Comparison of ENCODE assay signal across 18 cellular contexts in genomic region chr3:129664040-129664646, GRCh38. TPM values are rescaled to one million over a fixed set of nuclear protein-coding genes. Genes with fewer than 3 reads are reported as not detected.
DNase-seq lines count a peak whose midpoint lies in the region; ATAC-seq and TF ChIP-seq lines count a peak whose summit lies in the region.
"Had no signal": no experiment of that assay in that cellular context is flagged by ENCODE, and none has a peak within 500 bp of the region (broad histone marks: within the 10 kb centered on the region; RNA-seq: fewer than 3 reads in every experiment).

No MANE protein-coding gene starts in this region.

- H3K27ac ChIP-seq in endodermal cell (ENCODE audit: low read depth, low read length), result no peak overlapping the region
- H3K27ac ChIP-seq in neural progenitor cell, result peak overlapping the region; percentile 90
- H3K27ac ChIP-seq: esophagus muscularis mucosa, upper lobe of right lung had no signal

- H3K4me1 Mint-ChIP-seq in endodermal cell, result peaks cover 35% of the 10 kb centered on the region
- peaks cover 23% of the 10 kb centered on the region for H3K4me1 Mint-ChIP-seq in neural progenitor cell
- H3K4me1 Mint-ChIP-seq in activated CD4-positive, alpha-beta memory T cell treated with anti-CD3 and anti-CD28 coated beads for 36 hours (ENCODE audit: low read depth), result no peaks in the 10 kb centered on the region

- H3K36me3 ChIP-seq in endodermal cell (ENCODE audit: control insufficient read depth, insufficient read depth, low read length) (peaks cover 7% of the 10 kb centered on the region), neural progenitor cell (no peaks in the 10 kb centered on the region), MG63 (no peaks in the 10 kb centered on the region)
- H3K36me3 ChIP-seq: esophagus muscularis mucosa, pancreas, upper lobe of right lung had no signal

- H3K27me3 Mint-ChIP-seq in endodermal cell (ENCODE audit: insufficient read depth) (no peaks in the 10 kb centered on the region), neural progenitor cell (ENCODE audit: insufficient read depth, low read depth) (no peaks in the 10 kb centered on the region)
- H3K27me3 Mint-ChIP-seq in activated CD4-positive, alpha-beta memory T cell treated with anti-CD3 and anti-CD28 coated beads for 36 hours, result no peaks in the 10 kb centered on the region
- H3K27me3 Mint-ChIP-seq: activated naive CD4-positive, alpha-beta T cell treated with anti-CD3 and anti-CD28 coated beads, Interleukin-2, amount 50 U/mL, for 24 hours; central memory CD8-positive, alpha-beta T cell had no signal

- H3K27ac Mint-ChIP-seq in endodermal cell, result peak overlapping the region; percentile 14
- H3K27ac Mint-ChIP-seq in neural progenitor cell, result no peak overlapping the region
- H3K27ac Mint-ChIP-seq in activated CD4-positive, alpha-beta memory T cell treated with anti-CD3 and anti-CD28 coated beads for 36 hours, result no peak overlapping the region
- H3K27ac Mint-ChIP-seq: activated naive CD4-positive, alpha-beta T cell treated with anti-CD3 and anti-CD28 coated beads, Interleukin-2, amount 50 U/mL, for 24 hours had no signal

- POLR2A ChIA-PET in activated CD4-positive, alpha-beta memory T cell treated with anti-CD3 and anti-CD28 coated beads for 36 hours (lab: Charles Lee), result interaction anchor here (1.0 kb wide), 1 partner anchor 9 kb away, joined by 3 read pairs; no protein-coding TSS in a partner anchor

- peak overlapping the region; percentile 63 for H3K4me2 ChIP-seq in neural progenitor cell

- no peaks in the 10 kb centered on the region for H3K9me3 Mint-ChIP-seq in endodermal cell
- H3K9me3 Mint-ChIP-seq in neural progenitor cell, result no peaks in the 10 kb centered on the region
- H3K9me3 Mint-ChIP-seq in activated CD4-positive, alpha-beta memory T cell treated with anti-CD3 and anti-CD28 coated beads for 36 hours, result no peaks in the 10 kb centered on the region
- H3K9me3 Mint-ChIP-seq: activated naive CD4-positive, alpha-beta T cell treated with anti-CD3 and anti-CD28 coated beads, Interleukin-2, amount 50 U/mL, for 24 hours; central memory CD8-positive, alpha-beta T cell; WTC11 had no signal

- H3F3A ChIP-seq in neural progenitor cell (ENCODE audit: low read depth), result peaks cover 37% of the 10 kb centered on the region

- H3K79me2 ChIP-seq in neural progenitor cell (ENCODE audit: low read depth), result peaks cover 98% of the 10 kb centered on the region

- H3K4me3 Mint-ChIP-seq in endodermal cell, result no peak overlapping the region
- no peak overlapping the region for H3K4me3 Mint-ChIP-seq in neural progenitor cell
- H3K4me3 Mint-ChIP-seq in activated CD4-positive, alpha-beta memory T cell treated with anti-CD3 and anti-CD28 coated beads for 36 hours, result no peak overlapping the region
- H3K4me3 Mint-ChIP-seq: activated naive CD4-positive, alpha-beta T cell treated with anti-CD3 and anti-CD28 coated beads, Interleukin-2, amount 50 U/mL, for 24 hours; central memory CD8-positive, alpha-beta T cell; WTC11 had no signal

- peak; percentile 29 for DNase-seq in AG20443 (ENCODE audit: low spot score)
- peak; percentile 64 for DNase-seq in NCI-H82 treated with DMSO at 0.1 percent for 48 hours (lab: John Stamatoyannopoulos, UW; ENCODE audit: unreplicated experiment)
- no peak for DNase-seq in endodermal cell
- peak; percentile 15 for DNase-seq in neural progenitor cell (ENCODE audit: low spot score)
- no peak for DNase-seq in MG63
- DNase-seq in activated CD4-positive, alpha-beta memory T cell treated with anti-CD3 and anti-CD28 coated beads for 36 hours, result no peak
- DNase-seq: activated CD8-positive, alpha-beta memory T cell treated with anti-CD3 and anti-CD28 coated beads, Interleukin-2, amount 50 U/mL, for 4 hours; midbrain; NCI-H1694; pancreas; stimulated activated CD8-positive, alpha-beta memory T cell treated with anti-CD3 and anti-CD28 coated beads, Interleukin-4, amount 100 ng/mL, for 48 hours; upper lobe of right lung had no signal

- H3K27me3 ChIP-seq in endodermal cell (ENCODE audit: control insufficient read depth, insufficient read depth, low read length, poor library complexity, severe bottlenecking) (no peaks in the 10 kb centered on the region), neural progenitor cell (no peaks in the 10 kb centered on the region), MG63 (no peaks in the 10 kb centered on the region)
- H3K27me3 ChIP-seq: esophagus muscularis mucosa, pancreas, upper lobe of right lung had no signal

- H3K36me3 Mint-ChIP-seq in endodermal cell (ENCODE audit: low read depth) (no peaks in the 10 kb centered on the region), neural progenitor cell (peaks cover 14% of the 10 kb centered on the region)
- peaks cover 2% of the 10 kb centered on the region for H3K36me3 Mint-ChIP-seq in activated CD4-positive, alpha-beta memory T cell treated with anti-CD3 and anti-CD28 coated beads for 36 hours
- H3K36me3 Mint-ChIP-seq: WTC11 had no signal

- no peaks in the 10 kb centered on the region for H3K9me3 ChIP-seq in endodermal cell (ENCODE audit: control insufficient read depth, low read length)
- no peaks in the 10 kb centered on the region for H3K9me3 ChIP-seq in neural progenitor cell (ENCODE audit: low read depth)
- no peaks in the 10 kb centered on the region for H3K9me3 ChIP-seq in MG63
- H3K9me3 ChIP-seq: esophagus muscularis mucosa, pancreas, upper lobe of right lung had no signal

- ATAC-seq in HG02840 (IDR thresholded peaks at IDR 0.05; ENCODE audit: low FRiP score, unreplicated experiment) (no peak), HG03095 (IDR thresholded peaks at IDR 0.05; ENCODE audit: unreplicated experiment) (no peak)
- ATAC-seq: upper lobe of right lung had no signal

- H2AFZ ChIP-seq in neural progenitor cell (replicated peaks), result no peak overlapping the region

- TF ChIP-seq CTCF in endodermal cell (conservative IDR thresholded peaks at IDR 0.05) (no peak), neural progenitor cell (IDR thresholded peaks at IDR 0.05) (no peak)

- H3K4me3 ChIP-seq in endodermal cell (ENCODE audit: low read length) (no peak overlapping the region), neural progenitor cell (no peak overlapping the region), MG63 (no peak overlapping the region)
- H3K4me3 ChIP-seq: esophagus muscularis mucosa, pancreas, upper lobe of right lung had no signal

- H3K9ac ChIP-seq in endodermal cell (ENCODE audit: extremely low read depth, low read length, poor library complexity, severe bottlenecking) (no peak overlapping the region), neural progenitor cell (no peak overlapping the region)

- H3K4me1 ChIP-seq in endodermal cell (ENCODE audit: control insufficient read depth, insufficient read depth, low read length) (peaks cover 13% of the 10 kb centered on the region), neural progenitor cell (peaks cover 36% of the 10 kb centered on the region)

- intact Hi-C loops in activated CD4-positive, alpha-beta memory T cell treated with anti-CD3 and anti-CD28 coated beads for 36 hours (cut with micrococcal nuclease), result no loop called here

- 86 to 87% methylated on average over 4 to 6 of the region's 6 CpGs for WGBS in endodermal cell (ENCODE audit: insufficient coverage in 1 of 2, insufficient read length in 1 of 2), 2 experiments

- peaks cover 26% of the 10 kb centered on the region for H4K20me1 ChIP-seq in neural progenitor cell (ENCODE audit: low read depth)

- CTCF ChIA-PET in activated CD4-positive, alpha-beta memory T cell treated with anti-CD3 and anti-CD28 coated beads for 36 hours (lab: Charles Lee), result interaction anchor here (1.1 to 1.4 kb wide), 2 partner anchors 9 to 161 kb away, joined by 3 read pairs; no protein-coding TSS in a partner anchor

RNA-seq across cellular contexts. Expression of gene PLXND1, which starts 57.7 kb away (rescaled TPM):
- total RNA-seq in endodermal cell (10 to 100 TPM; 73.1 to 83.2 TPM), neural progenitor cell (ENCODE audit: low replicate concordance) (9.0 and 12.9 TPM in 2 replicates)
- 58.8 TPM for polyA plus RNA-seq in endodermal cell (2013, experiment 1 of 2)
- polyA plus RNA-seq in endodermal cell (2013, experiment 2 of 2), result 68.1 TPM
- total RNA-seq in MG63 (2014; rRNA removed; shearing (Covaris generic); ENCODE audit: low replicate concordance), result 5.8 and 21.9 TPM in 2 replicates
- 1 to 10 TPM; 7.2 to 8.6 TPM for total RNA-seq in activated CD4-positive, alpha-beta memory T cell treated with anti-CD3 and anti-CD28 coated beads for 36 hours

Comparison
In these comparisons a context has a peak if more than half of its experiments do, and no peak if none do; other contexts are left out.
1. DNase-seq: peak in AG20443 (single experiment), NCI-H82 treated with DMSO at 0.1 percent for 48 hours (single experiment) and neural progenitor cell (single experiment); none in endodermal cell (single experiment), MG63 (single experiment) and activated CD4-positive, alpha-beta memory T cell treated with anti-CD3 and anti-CD28 coated beads for 36 hours (single experiment).